Comparison of ENCODE assay signal across 1 cellular context in genomic region chr4:78057135-78057599, GRCh38.
TF ChIP-seq lines count a peak whose summit lies in the region.

Gene FRAS1 (plus strand): TSS chr4:78057323. CDS start chr4:78058010, 687 bp downstream.

TF ChIP-seq in HepG2, 621 proteins besides CTCF, POLR2A, EP300 and RAD21 (continued from another document and continues in another):
- 0 out of 2 replicates have a peak, but pooled peaks have one; percentile 28 for TF ChIP-seq ZNF646 (CRISPR knock-in tag; IDR thresholded peaks at IDR 0.05)
- no peak for TF ChIP-seq ZNF678 (CRISPR knock-in tag; IDR thresholded peaks at IDR 0.05)
- peak; percentile 57 for TF ChIP-seq XRCC5 (optimal IDR thresholded peaks at IDR 0.05; ENCODE audit: low read length)
- TF ChIP-seq ISL2 (CRISPR knock-in tag; IDR thresholded peaks at IDR 0.05) = no peak
- no peak for TF ChIP-seq RFX1 (IDR thresholded peaks at IDR 0.05)
- no peak for TF ChIP-seq NFE2L2 (IDR thresholded peaks at IDR 0.05; ENCODE audit: low read length)
- TF ChIP-seq ADNP (CRISPR knock-in tag; IDR thresholded peaks at IDR 0.05) = no peak
- TF ChIP-seq ZBED4 (CRISPR knock-in tag; IDR thresholded peaks at IDR 0.05; ENCODE audit: borderline replicate concordance) = no peak
- TF ChIP-seq ETV5 (CRISPR knock-in tag; IDR thresholded peaks at IDR 0.05; ENCODE audit: borderline replicate concordance) = no peak; the same call in 1 of the 2 replicates
- TF ChIP-seq HNRNPLL (IDR thresholded peaks at IDR 0.05; ENCODE audit: low read depth, low read length, poor library complexity, severe bottlenecking) = peak; percentile 62
- TF ChIP-seq MAFG (CRISPR knock-in tag; IDR thresholded peaks at IDR 0.05) = no peak
- TF ChIP-seq ZNF232 (CRISPR knock-in tag; IDR thresholded peaks at IDR 0.05; ENCODE audit: borderline replicate concordance) = peak; percentile 44; the same call in 1 of the 2 replicates
- TF ChIP-seq KDM2A (CRISPR knock-in tag; IDR thresholded peaks at IDR 0.05; ENCODE audit: borderline replicate concordance, low read depth) = peak; percentile 50
- no peak for TF ChIP-seq ZNF556 (CRISPR knock-in tag; IDR thresholded peaks at IDR 0.05; ENCODE audit: borderline replicate concordance)
- no peak for TF ChIP-seq ZNF562 (CRISPR knock-in tag; IDR thresholded peaks at IDR 0.05; ENCODE audit: borderline replicate concordance)
- no peak for TF ChIP-seq HCFC1 (IDR thresholded peaks at IDR 0.05; ENCODE audit: low read depth, low read length)
- TF ChIP-seq MTA1 (CRISPR knock-in tag; IDR thresholded peaks at IDR 0.05; ENCODE audit: borderline replicate concordance) = no peak; the same call in 1 of the 2 replicates
- no peak for TF ChIP-seq RCOR2 (CRISPR knock-in tag; IDR thresholded peaks at IDR 0.05)
- TF ChIP-seq E2F2 (CRISPR knock-in tag; IDR thresholded peaks at IDR 0.05; ENCODE audit: borderline replicate concordance) = no peak
- no peak for TF ChIP-seq RAD51 (IDR thresholded peaks at IDR 0.05; ENCODE audit: borderline replicate concordance)
- no peak; the same call in 1 of the 2 replicates for TF ChIP-seq SIN3A (IDR thresholded peaks at IDR 0.05; ENCODE audit: borderline replicate concordance, low read depth, low read length)
- no peak for TF ChIP-seq ZNF660 (CRISPR knock-in tag; IDR thresholded peaks at IDR 0.05; ENCODE audit: borderline replicate concordance, low read depth)
- no peak for TF ChIP-seq CEBPG (CRISPR knock-in tag; IDR thresholded peaks at IDR 0.05)
- TF ChIP-seq HOXA5 (CRISPR knock-in tag; IDR thresholded peaks at IDR 0.05) = peak; percentile 61; the same call in 1 of the 2 replicates
- TF ChIP-seq SP1 (IDR thresholded peaks at IDR 0.05) = no peak
- TF ChIP-seq SP1 (CRISPR knock-in tag; IDR thresholded peaks at IDR 0.05) = no peak
- TF ChIP-seq FOSL2 (CRISPR knock-in tag; IDR thresholded peaks at IDR 0.05) = no peak
- TF ChIP-seq PREB (CRISPR knock-in tag; IDR thresholded peaks at IDR 0.05) = no peak
- no peak for TF ChIP-seq ATF7 (IDR thresholded peaks at IDR 0.05)
- TF ChIP-seq ATF7 (CRISPR knock-in tag; IDR thresholded peaks at IDR 0.05) = no peak
- peak; percentile 44; the same call in 1 of the 2 replicates for TF ChIP-seq ZNF800 (CRISPR knock-in tag; IDR thresholded peaks at IDR 0.05)
- no peak for TF ChIP-seq ZNF263 (CRISPR knock-in tag; IDR thresholded peaks at IDR 0.05)
- TF ChIP-seq PHF20 (CRISPR knock-in tag; IDR thresholded peaks at IDR 0.05) = 0 out of 2 replicates have a peak, but pooled peaks have one; percentile 13
- TF ChIP-seq SNAPC2 (CRISPR knock-in tag; IDR thresholded peaks at IDR 0.05) = no peak
- TF ChIP-seq ZNF317 (CRISPR knock-in tag; IDR thresholded peaks at IDR 0.05) = 0 out of 2 replicates have a peak, but pooled peaks have one; percentile 11
- TF ChIP-seq SOX6 (IDR thresholded peaks at IDR 0.05) = no peak
- no peak for TF ChIP-seq SOX6 (CRISPR knock-in tag; IDR thresholded peaks at IDR 0.05)
- TF ChIP-seq MXD4 (CRISPR knock-in tag; IDR thresholded peaks at IDR 0.05) = no peak
- TF ChIP-seq ZBTB2 (CRISPR knock-in tag; IDR thresholded peaks at IDR 0.05; ENCODE audit: low read depth) = no peak
- no peak for TF ChIP-seq WIZ (CRISPR knock-in tag; IDR thresholded peaks at IDR 0.05)
- no peak for TF ChIP-seq SNAI1 (CRISPR knock-in tag; IDR thresholded peaks at IDR 0.05; ENCODE audit: borderline replicate concordance)
- no peak for TF ChIP-seq HNF4A (CRISPR knock-in tag; IDR thresholded peaks at IDR 0.05)
- no peak for TF ChIP-seq NFIC (IDR thresholded peaks at IDR 0.05; ENCODE audit: low read length)
- peak; percentile 59; the same call in 1 of the 2 replicates for TF ChIP-seq HOXA3 (CRISPR knock-in tag; IDR thresholded peaks at IDR 0.05)
- TF ChIP-seq SATB2 (CRISPR knock-in tag; IDR thresholded peaks at IDR 0.05) = no peak
- TF ChIP-seq NFIB (CRISPR knock-in tag; IDR thresholded peaks at IDR 0.05; ENCODE audit: borderline replicate concordance) = no peak
- no peak for TF ChIP-seq ZNF3 (CRISPR knock-in tag; IDR thresholded peaks at IDR 0.05)
- no peak for TF ChIP-seq ATM (IDR thresholded peaks at IDR 0.05; ENCODE audit: borderline replicate concordance)
- no peak for TF ChIP-seq SUZ12 (IDR thresholded peaks at IDR 0.05; ENCODE audit: low read depth, low read length)
- peak; percentile 71 for TF ChIP-seq SAP130 (CRISPR knock-in tag; IDR thresholded peaks at IDR 0.05; ENCODE audit: low read depth)
- no peak for TF ChIP-seq CREBL2 (CRISPR knock-in tag; IDR thresholded peaks at IDR 0.05; ENCODE audit: borderline replicate concordance)
- TF ChIP-seq ARID3A (IDR thresholded peaks at IDR 0.05; ENCODE audit: low read depth, low read length) = no peak
